In the genomic region with DNA sequence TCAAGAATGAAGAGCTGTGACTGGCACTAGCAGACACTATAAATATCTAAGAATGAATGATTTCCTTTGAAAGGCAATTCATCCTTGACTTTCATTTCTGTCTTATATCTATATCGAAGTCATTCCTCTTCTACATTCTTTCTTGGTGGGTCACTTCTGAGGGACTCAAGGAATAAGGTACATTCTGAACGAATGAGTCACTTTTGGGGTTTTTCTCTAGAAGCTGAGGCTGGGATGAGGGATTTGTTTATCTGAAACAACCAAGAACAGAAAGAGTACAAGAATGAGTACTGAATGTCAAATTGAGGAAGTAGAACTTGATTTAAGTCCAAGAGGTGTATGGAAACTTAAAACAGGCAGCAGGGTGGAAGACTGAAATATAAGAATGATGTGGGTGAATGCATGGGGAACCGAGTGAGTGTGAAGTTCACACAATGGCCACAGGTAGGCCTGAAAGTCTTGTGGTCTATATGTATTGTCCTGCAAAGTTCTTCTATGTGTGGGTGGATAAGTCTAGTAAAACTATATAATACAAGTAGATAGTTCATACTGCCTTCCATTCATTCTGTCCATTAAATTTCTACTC, we compare ENCODE assay signal across 11 cellular contexts.
DNase-seq lines count a peak whose midpoint lies in the region; ATAC-seq, FAIRE-seq and TF ChIP-seq lines count a peak whose summit lies in the region.
"Had no signal": no experiment of that assay in that cellular context is flagged by ENCODE, and none has a peak within 500 bp of the region (broad histone marks: within the 10 kb centered on the region; RNA-seq: fewer than 3 reads in every experiment).

No MANE protein-coding gene starts in this region.

- H3K36me3 Mint-ChIP-seq in effector memory CD8-positive, alpha-beta T cell (ENCODE audit: insufficient read depth), result no peaks in the 10 kb centered on the region
- H3K36me3 Mint-ChIP-seq in chondrocyte (ENCODE audit: low read depth), result no peaks in the 10 kb centered on the region

- H3K4me1 Mint-ChIP-seq in effector memory CD8-positive, alpha-beta T cell (ENCODE audit: low read depth in 2 of 2), result no peaks in the 10 kb centered on the region
- no peaks in the 10 kb centered on the region for H3K4me1 Mint-ChIP-seq in chondrocyte (ENCODE audit: low read depth)

- H3K4me3 ChIP-seq in pancreas, result no peak overlapping the region

- no peaks in the 10 kb centered on the region for H3K9me3 ChIP-seq in pancreas

- no peak overlapping the region for H3K27ac ChIP-seq in pancreas

- H3K27me3 Mint-ChIP-seq in effector memory CD8-positive, alpha-beta T cell, result no peaks in the 10 kb centered on the region
- no peaks in the 10 kb centered on the region for H3K27me3 Mint-ChIP-seq in chondrocyte (ENCODE audit: low read depth)

- no peaks in the 10 kb centered on the region for H3K27me3 ChIP-seq in pancreas

- H3K4me3 Mint-ChIP-seq in effector memory CD8-positive, alpha-beta T cell, result no peak overlapping the region
- no peak overlapping the region for H3K4me3 Mint-ChIP-seq in chondrocyte (ENCODE audit: unreplicated experiment)

- no peak for FAIRE-seq in pancreas (lab: Jason Lieb, UNC)

- intact Hi-C loops in pancreas (cut with DNase I), result no loop called here

- no peak overlapping the region for H3K27ac Mint-ChIP-seq in effector memory CD8-positive, alpha-beta T cell
- no peak overlapping the region for H3K27ac Mint-ChIP-seq in chondrocyte (ENCODE audit: unreplicated experiment)

- DNase-seq in EL, result peak; percentile 82
- DNase-seq in fibroblast of gingiva (ENCODE audit: low read depth), result peak; percentile 43
- no peak for DNase-seq in effector memory CD8-positive, alpha-beta T cell
- no peak for DNase-seq in chondrocyte (ENCODE audit: low spot score)
- DNase-seq in pancreas, result no peak
- DNase-seq: AML-193, amygdala, NCI-H2029 had no signal

- 74 to 81% methylated on average over 3 of the region's 3 CpGs for WGBS in pancreas, 2 donors

- TF ChIP-seq CTCF in chondrocyte (IDR thresholded peaks at IDR 0.05) (no peak), pancreas (IDR thresholded peaks at IDR 0.05) (no peak)

- ATAC-seq in GM21737 (IDR thresholded peaks at IDR 0.05; ENCODE audit: unreplicated experiment) (peak; percentile 60), HG03520 (IDR thresholded peaks at IDR 0.05; ENCODE audit: unreplicated experiment) (peak; percentile 88), GM19035 (IDR thresholded peaks at IDR 0.05; ENCODE audit: unreplicated experiment) (no peak), pancreas (no peak)
- ATAC-seq in effector memory CD8-positive, alpha-beta T cell (replicated peaks), result no peak

- peaks cover 0 to 3% of the 10 kb centered on the region in 2 donors for H3K9me3 Mint-ChIP-seq in effector memory CD8-positive, alpha-beta T cell
- peaks cover 22% of the 10 kb centered on the region for H3K9me3 Mint-ChIP-seq in chondrocyte (ENCODE audit: low read depth)

- H3K4me1 ChIP-seq in pancreas, result peaks cover 0 to 3% (median 0%) of the 10 kb centered on the region in 3 donors

- H3K36me3 ChIP-seq in pancreas, result no peaks in the 10 kb centered on the region

Comparison
In these comparisons a context has a peak if more than half of its experiments do, and no peak if none do; other contexts are left out.
1. DNase-seq: peak in EL (single experiment) and fibroblast of gingiva (single experiment); none in effector memory CD8-positive, alpha-beta T cell (0 of 3), chondrocyte (single experiment) and pancreas (0 of 6).
2. ATAC-seq: peak in GM21737 (single experiment) and HG03520 (single experiment); none in effector memory CD8-positive, alpha-beta T cell (single experiment), GM19035 (single experiment) and pancreas (0 of 4).